In the genomic region with DNA sequence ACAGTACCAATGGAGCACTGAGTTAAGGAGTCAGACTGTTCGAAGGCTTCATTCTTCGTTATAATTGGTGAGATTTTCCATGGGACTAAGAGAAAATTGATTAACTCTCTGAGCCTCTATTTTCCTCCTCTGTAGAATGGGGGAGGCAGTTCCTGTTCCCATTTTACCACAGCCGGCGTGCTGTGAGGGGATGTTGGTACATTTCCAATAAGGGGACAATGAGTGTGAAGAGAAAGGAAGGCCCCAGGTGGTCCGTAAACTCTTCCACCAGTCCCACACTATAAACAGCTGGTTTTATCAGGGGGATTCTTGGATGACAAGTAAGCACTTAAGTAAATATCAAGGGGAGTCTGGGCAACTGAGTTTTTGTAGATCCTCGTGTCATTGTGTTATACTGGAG, we compare ENCODE assay signal across 21 cellular contexts.
A peak's percentile ranks its signal among the peaks of the same experiment; 100 is the strongest.
DNase-seq lines count a peak whose midpoint lies in the region; ATAC-seq, FAIRE-seq and TF ChIP-seq lines count a peak whose summit lies in the region.
"Had no signal": no experiment of that assay in that cellular context is flagged by ENCODE, and none has a peak within 500 bp of the region (broad histone marks: within the 10 kb centered on the region; RNA-seq: fewer than 3 reads in every experiment).

No MANE protein-coding gene starts in this region.

- TF ChIP-seq POLR2A in vagina (IDR thresholded peaks at IDR 0.05), result no peak

- H3K9me3 ChIP-seq in SJSA1 (replicated peaks), result no peaks in the 10 kb centered on the region
- no peaks in the 10 kb centered on the region for H3K9me3 ChIP-seq in vagina
- H3K9me3 ChIP-seq: BE2C, tibial artery had no signal

- no peak for FAIRE-seq in RCC 7860 (lab: Jason Lieb, UNC)
- FAIRE-seq: colon had no signal

- peaks cover 4% of the 10 kb centered on the region for H3K36me3 Mint-ChIP-seq in stimulated activated naive CD8-positive, alpha-beta T cell treated with anti-CD3 and anti-CD28 coated beads, Interleukin-15, Interleukin-2, amounts not matched to agents 100 ng/mL and 50 ng/mL, for 24 hours (ENCODE audit: low read depth)
- H3K36me3 Mint-ChIP-seq in effector memory CD8-positive, alpha-beta T cell (ENCODE audit: insufficient read depth), result peaks cover 3% of the 10 kb centered on the region

- TF ChIP-seq CTCF in vagina (IDR thresholded peaks at IDR 0.05), result no peak

- H3K9me3 Mint-ChIP-seq in stimulated activated naive CD8-positive, alpha-beta T cell treated with anti-CD3 and anti-CD28 coated beads, Interleukin-15, Interleukin-2, amounts not matched to agents 100 ng/mL and 50 ng/mL, for 24 hours, result no peaks in the 10 kb centered on the region
- H3K9me3 Mint-ChIP-seq in effector memory CD8-positive, alpha-beta T cell, result no peaks in the 10 kb centered on the region

- no peaks in the 10 kb centered on the region for H3K27me3 Mint-ChIP-seq in stimulated activated naive CD8-positive, alpha-beta T cell treated with anti-CD3 and anti-CD28 coated beads, Interleukin-15, Interleukin-2, amounts not matched to agents 100 ng/mL and 50 ng/mL, for 24 hours
- H3K27me3 Mint-ChIP-seq in effector memory CD8-positive, alpha-beta T cell, result no peaks in the 10 kb centered on the region

- ATAC-seq in stimulated activated naive CD8-positive, alpha-beta T cell treated with anti-CD3 and anti-CD28 coated beads, Interleukin-15, Interleukin-2, amounts not matched to agents 100 U/mL and 50 U/mL, for 24 hours, result no peak
- ATAC-seq in effector memory CD8-positive, alpha-beta T cell (replicated peaks), result no peak
- ATAC-seq: esophagus mucosa had no signal

- no peak overlapping the region for H3K4me3 ChIP-seq in SJSA1
- no peak overlapping the region for H3K4me3 ChIP-seq in vagina
- H3K4me3 ChIP-seq: tibial artery had no signal

- H3K27me3 ChIP-seq in SJSA1 (replicated peaks) (no peaks in the 10 kb centered on the region), vagina (no peaks in the 10 kb centered on the region)
- H3K27me3 ChIP-seq: BE2C, tibial artery had no signal

- H3K4me1 Mint-ChIP-seq in stimulated activated naive CD8-positive, alpha-beta T cell treated with anti-CD3 and anti-CD28 coated beads, Interleukin-15, Interleukin-2, amounts not matched to agents 100 ng/mL and 50 ng/mL, for 24 hours (ENCODE audit: low read depth), result peaks cover 71% of the 10 kb centered on the region
- no peaks in the 10 kb centered on the region for H3K4me1 Mint-ChIP-seq in effector memory CD8-positive, alpha-beta T cell (ENCODE audit: low read depth in 2 of 2)

- H3K4me1 ChIP-seq in SJSA1 (replicated peaks) (peaks cover 39% of the 10 kb centered on the region), vagina (peaks cover 55% of the 10 kb centered on the region)

- no peak for DNase-seq in stimulated activated naive CD8-positive, alpha-beta T cell treated with anti-CD3 and anti-CD28 coated beads, Interleukin-15, Interleukin-2, amounts not matched to agents 100 U/mL and 50 U/mL, for 24 hours
- DNase-seq in SJSA1 (ENCODE audit: low read depth in 1 of 2, low spot score in 2 of 2) (peak in 1 of 2 experiments; percentile 34), vagina (ENCODE audit: extremely low spot score in 2 of 2) (no peak), AML-193 (lab: John Stamatoyannopoulos, UW) (no peak), RCC 7860 (ENCODE audit: low spot score) (no peak), nucleus accumbens (lab: John Stamatoyannopoulos, UW) (no peak)
- DNase-seq in effector memory CD8-positive, alpha-beta T cell, result no peak
- DNase-seq: activated CD4-positive, alpha-beta T cell treated with anti-CD3 and anti-CD28 coated beads, Interleukin-2, amount 50 U/mL, for 48 hours; DND-41; head of caudate nucleus; kidney glomerular epithelial cell; NCI-H1436; NCI-H510A treated with DMSO at 0.1 percent for 48 hours; stimulated activated CD4-positive, alpha-beta T cell treated with anti-CD3 and anti-CD28 coated beads, Interleukin-15, amount 100 ng/mL, for 24 hours; tibial artery had no signal

- H3K27ac ChIP-seq in SJSA1 (peak overlapping the region; percentile 49), vagina (peak overlapping the region; percentile 57)
- H3K27ac ChIP-seq: HL-60, KMS-11 had no signal

- peak overlapping the region; percentile 72 for H3K4me3 Mint-ChIP-seq in stimulated activated naive CD8-positive, alpha-beta T cell treated with anti-CD3 and anti-CD28 coated beads, Interleukin-15, Interleukin-2, amounts not matched to agents 100 ng/mL and 50 ng/mL, for 24 hours
- peak overlapping the region; percentile 14 to 35 for H3K4me3 Mint-ChIP-seq in effector memory CD8-positive, alpha-beta T cell

- peak overlapping the region; percentile 82 for H3K27ac Mint-ChIP-seq in stimulated activated naive CD8-positive, alpha-beta T cell treated with anti-CD3 and anti-CD28 coated beads, Interleukin-15, Interleukin-2, amounts not matched to agents 100 ng/mL and 50 ng/mL, for 24 hours
- no peak overlapping the region for H3K27ac Mint-ChIP-seq in effector memory CD8-positive, alpha-beta T cell

- intact Hi-C loops in vagina (cut with DNase I), result no loop called here

- no peaks in the 10 kb centered on the region for H3K36me3 ChIP-seq in SJSA1
- H3K36me3 ChIP-seq in vagina, result no peaks in the 10 kb centered on the region
- H3K36me3 ChIP-seq: BE2C, tibial artery had no signal
